1 cellular context compared by ENCODE assay signal in genomic region chr4:185421366-185422124, GRCh38.
TF ChIP-seq lines count a peak whose summit lies in the region.

No MANE protein-coding gene starts in this region.

TF ChIP-seq in SK-N-SH, 30 proteins besides CTCF, POLR2A, EP300 and RAD21 (continued from another document):
- no peak for TF ChIP-seq REST (IDR thresholded peaks at IDR 0.05; ENCODE audit: low read depth, low read length)
- no peak for TF ChIP-seq RFX5 (IDR thresholded peaks at IDR 0.05; ENCODE audit: low read length)
- no peak for TF ChIP-seq SIN3A (IDR thresholded peaks at IDR 0.05; ENCODE audit: borderline replicate concordance, low read depth, low read length)
- TF ChIP-seq USF2 (IDR thresholded peaks at IDR 0.05; ENCODE audit: borderline replicate concordance, low read depth, low read length): no peak
- TF ChIP-seq CHD2 (IDR thresholded peaks at IDR 0.05; ENCODE audit: low read length, partially characterized antibody): no peak
